19 cellular contexts compared by ENCODE assay signal in the genomic region with DNA sequence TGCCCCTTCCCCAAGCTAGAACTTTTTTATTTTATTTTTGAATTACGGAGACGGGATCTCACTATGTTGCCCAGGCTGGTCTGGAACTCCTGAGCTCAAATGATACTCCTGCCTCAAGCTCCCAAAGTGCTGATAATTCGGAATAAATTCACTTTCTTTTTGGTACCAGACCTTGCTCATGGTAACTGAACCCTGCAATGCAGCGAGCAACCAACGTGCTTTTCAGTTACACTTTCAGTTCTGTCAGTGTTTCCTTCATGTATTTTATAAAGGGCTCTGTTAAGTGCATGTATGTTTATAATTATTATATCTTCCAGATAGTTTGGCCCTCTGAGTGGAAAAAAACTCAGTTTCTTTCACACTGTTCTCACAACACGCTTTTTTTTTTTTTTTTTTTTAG. TPM values are rescaled to one million over a fixed set of nuclear protein-coding genes. Genes with fewer than 3 reads are reported as not detected.
DNase-seq lines count a peak whose midpoint lies in the region; ATAC-seq, FAIRE-seq and TF ChIP-seq lines count a peak whose summit lies in the region.
"Had no signal": no experiment of that assay in that cellular context is flagged by ENCODE, and none has a peak within 500 bp of the region (broad histone marks: within the 10 kb centered on the region; RNA-seq: fewer than 3 reads in every experiment).

No MANE protein-coding gene starts in this region.

- H3K9ac ChIP-seq in HepG2 (ENCODE audit: insufficient read depth, low read depth, low read length): peak overlapping the region; percentile 43; the same call in 1 of the 2 replicates
- H3K9ac ChIP-seq: KMS-11 had no signal

- H3K79me2 ChIP-seq in HepG2 (ENCODE audit: insufficient read depth, low read length): no peaks in the 10 kb centered on the region

- H3K4me1 ChIP-seq in HepG2 (ENCODE audit: insufficient read depth, low read length) (peaks cover 17% of the 10 kb centered on the region), right lobe of liver (no peaks in the 10 kb centered on the region), small intestine (ENCODE audit: control insufficient read depth in 2 of 2, insufficient read depth in 1 of 2, low read depth in 1 of 2, low read length in 1 of 2) (no peaks in the 10 kb centered on the region)
- H3K4me1 ChIP-seq: Peyer's patch had no signal

- H3K36me3 ChIP-seq in HepG2 (replicated peaks in 1 of 2; ENCODE audit: control insufficient read depth in 1 of 2, insufficient read depth in 2 of 2, low read length in 2 of 2): no peaks in the 10 kb centered on the region
- H3K36me3 ChIP-seq in right lobe of liver: no peaks in the 10 kb centered on the region
- no peaks in the 10 kb centered on the region for H3K36me3 ChIP-seq in small intestine (ENCODE audit: control insufficient read depth in 2 of 2, insufficient read depth in 2 of 2, low read length in 2 of 2)
- no peaks in the 10 kb centered on the region for H3K36me3 ChIP-seq in H7 (replicated peaks; ENCODE audit: control insufficient read depth, insufficient read depth, low read length)
- H3K36me3 ChIP-seq: Peyer's patch had no signal

- no peaks in the 10 kb centered on the region for H3K36me3 Mint-ChIP-seq in WTC11
- H3K36me3 Mint-ChIP-seq: T-cell had no signal

- peak overlapping the region; percentile 98 for H3K27ac Mint-ChIP-seq in WTC11
- H3K27ac Mint-ChIP-seq: T-cell had no signal

- peaks cover 27% of the 10 kb centered on the region for H3K27me3 Mint-ChIP-seq in WTC11 (ENCODE audit: low read depth)
- H3K27me3 Mint-ChIP-seq: T-cell had no signal

- in situ Hi-C loops in HepG2 (cut with HindIII; ENCODE audit: extremely low pct_ligation_motif_present, low pct_unique_long_range_greater_than_20kb): no loop called here

- H3K4me3 ChIP-seq in HepG2 (replicated peaks in 1 of 3; ENCODE audit: insufficient read depth in 1 of 3, low read depth in 2 of 3, low read length in 3 of 3) (peak overlapping the region in 2 of 3 experiments; percentile 30 to 48; a peak in 3 of 6 replicates), right lobe of liver (no peak overlapping the region), small intestine (ENCODE audit: low read depth in 1 of 2, low read length in 2 of 2) (no peak overlapping the region), H7 (ENCODE audit: insufficient read depth, low read depth, low read length) (no peak overlapping the region)
- H3K4me3 ChIP-seq: Peyer's patch had no signal

- TF ChIP-seq CTCF in HepG2 (CRISPR knock-in tag; IDR thresholded peaks at IDR 0.05) (no peak), right lobe of liver (IDR thresholded peaks at IDR 0.05) (no peak), WTC11 (IDR thresholded peaks at IDR 0.05) (no peak)

- no peaks in the 10 kb centered on the region for H4K20me1 ChIP-seq in HepG2 (ENCODE audit: insufficient read depth, low read length)

- H2AFZ ChIP-seq in HepG2 (ENCODE audit: low read length): no peak overlapping the region

- intact Hi-C loops in HepG2 (cut with micrococcal nuclease; ENCODE audit: unreplicated experiment) (no loop called here), right lobe of liver (cut with DNase I) (no loop called here)

- no peak for TF ChIP-seq RAD21 in HepG2 (CRISPR knock-in tag; IDR thresholded peaks at IDR 0.05)

- peaks cover 35% of the 10 kb centered on the region for H3K4me1 Mint-ChIP-seq in WTC11

- H3K9me3 ChIP-seq in HepG2 (ENCODE audit: low read length): no peaks in the 10 kb centered on the region
- no peaks in the 10 kb centered on the region for H3K9me3 ChIP-seq in right lobe of liver
- no peaks in the 10 kb centered on the region for H3K9me3 ChIP-seq in small intestine (ENCODE audit: control insufficient read depth, low read depth)
- H3K9me3 ChIP-seq: Peyer's patch had no signal

- POLR2A ChIA-PET in HepG2 (lab: Yijun Ruan, JAX) (interaction anchor here (1.3 kb wide), 1 partner anchor 32 kb away, joined by 3 read pairs; a partner anchor contains a TSS), WTC11 (lab: Charles Lee) (interaction anchor here (0.6 to 1.4 kb wide), 2 partner anchors 42 to 46 kb away, joined by 6 to 7 read pairs; no protein-coding TSS in a partner anchor)

- H3K4me3 Mint-ChIP-seq in WTC11: peak overlapping the region; percentile 56
- H3K4me3 Mint-ChIP-seq: T-cell had no signal

- peak overlapping the region; percentile 58 for H3K4me2 ChIP-seq in HepG2 (ENCODE audit: low read depth, low read length)
- H3K4me2 ChIP-seq: KMS-11 had no signal

- DNase-seq in HepG2 (ENCODE audit: low spot score) (no peak), right lobe of liver (no peak), WTC11 (ENCODE audit: low spot score) (no peak), small intestine (peak; percentile 23), H7 (no peak), islet precursor cell (no peak)
- DNase-seq: C1 segment of cervical spinal cord, DND-41, GDM1, NCI-H1092 treated with DMSO at 0.1 percent for 48 hours, NCI-H2081 treated with DMSO at 0.1 percent for 48 hours, NCI-H510A, Peyer's patch, T-cell had no signal

- BruUV-seq in HepG2 (replicated peaks; lab: Mats Ljungman, UMichigan): no TSS peak

- TF ChIP-seq POLR2A in HepG2 (IDR thresholded peaks at IDR 0.05; ENCODE audit: insufficient read depth in 1 of 2, low read depth in 2 of 2, low read length in 2 of 2) (no peak), right lobe of liver (IDR thresholded peaks at IDR 0.05) (no peak)

- FAIRE-seq in HepG2 (lab: Jason Lieb, UNC): no peak
- FAIRE-seq in small intestine (lab: Jason Lieb, UNC): no peak
- FAIRE-seq: GM12892 had no signal

- H3K27ac ChIP-seq in HepG2 (ENCODE audit: extremely low read length, insufficient read depth, low read length): no peak overlapping the region
- no peak overlapping the region for H3K27ac ChIP-seq in right lobe of liver
- H3K27ac ChIP-seq in small intestine (ENCODE audit: low read depth in 1 of 2, low read length in 1 of 2): no peak overlapping the region
- H3K27ac ChIP-seq: KMS-11, Peyer's patch had no signal

- 28% methylated on average over 6 of the region's 6 CpGs for WGBS in HepG2 (ENCODE audit: low lambda C conversion rate)
- 48% methylated on average over 6 of the region's 6 CpGs for WGBS in right lobe of liver (ENCODE audit: insufficient coverage, low coverage, low lambda C conversion rate, missing lambda C conversion rate)
- WGBS in small intestine, 3 donors: 49 to 64% (median 53%) methylated on average over 6 of the region's 6 CpGs

- CTCF ChIA-PET in HepG2 (lab: Yijun Ruan, JAX; ENCODE audit: low intra/inter-chr PET ratio, low total read pairs): no interaction called here
- CTCF ChIA-PET in WTC11 (lab: Charles Lee): interaction anchor here (1.0 to 3.0 kb wide), 11 partner anchors 16 to 165 kb away, joined by 3 to 19 read pairs (median 6); a partner anchor contains a TSS

- H3K27me3 ChIP-seq in HepG2 (ENCODE audit: control insufficient read depth in 1 of 2, insufficient read depth in 2 of 2, low read length in 2 of 2): peaks cover 0 to 10% of the 10 kb centered on the region in 2 experiments; a peak in 1 of 5 replicates
- H3K27me3 ChIP-seq in right lobe of liver: no peaks in the 10 kb centered on the region
- no peaks in the 10 kb centered on the region for H3K27me3 ChIP-seq in small intestine (ENCODE audit: control insufficient read depth in 2 of 2, insufficient read depth in 2 of 2, low read length in 2 of 2)
- H3K27me3 ChIP-seq in H7 (ENCODE audit: control insufficient read depth, insufficient read depth, low read length): no peaks in the 10 kb centered on the region
- H3K27me3 ChIP-seq: Peyer's patch had no signal

- H3K9me3 Mint-ChIP-seq in WTC11: no peaks in the 10 kb centered on the region
- H3K9me3 Mint-ChIP-seq: T-cell had no signal

- ATAC-seq in HepG2 (peak; percentile 50; the same call in 1 of the 3 replicates), right lobe of liver (no peak), WTC11 (no peak)
- ATAC-seq: Right ventricle myocardium inferior, T-cell had no signal

- TF ChIP-seq EP300 in HepG2 (IDR thresholded peaks at IDR 0.05; ENCODE audit: low read depth in 2 of 2, low read length in 2 of 2): no peak
- TF ChIP-seq EP300 in HepG2 (CRISPR knock-in tag; IDR thresholded peaks at IDR 0.05; ENCODE audit: borderline replicate concordance): no peak

RNA-seq across cellular contexts. Expression of a gene that starts 13.9 kb away (rescaled TPM):
- total RNA-seq in HepG2 (2016; rRNA removed; fragmentation: Illumina TruSeq; extraction: Trizol): not detected in 2 replicates
- not detected in 2 replicates for total RNA-seq in HepG2 (2016; cell fraction: cytosol; rRNA removed; fragmentation: Illumina TruSeq; extraction: Trizol; ENCODE audit: low read depth)
- total RNA-seq in HepG2 (2016; cell fraction: insoluble cytoplasmic fraction; rRNA removed; fragmentation: Illumina TruSeq; extraction: Trizol): 0.02 TPM in 1 of 2 replicates, not detected in the other
- total RNA-seq in HepG2 (2016; cell fraction: membrane; rRNA removed; fragmentation: Illumina TruSeq; extraction: Trizol): 0.06 TPM in 1 of 2 replicates, not detected in the other
- total RNA-seq in HepG2 (2016; cell fraction: nucleus; rRNA removed; fragmentation: Illumina TruSeq; extraction: Trizol): not detected in 2 replicates
- polyA plus RNA-seq in HepG2 (2011; rRNA removed): 0.03 TPM in 2 replicates
- polyA plus RNA-seq in HepG2 (2011; cell fraction: cytosol; rRNA removed): 0.01 and 0.03 TPM in 2 replicates
- 0.09 and 0.10 TPM in 2 replicates for polyA plus RNA-seq in HepG2 (2011; cell fraction: nucleus; rRNA removed)
- 0.07 and 0.08 TPM in 2 replicates for polyA plus RNA-seq in HepG2 (2012)
- polyA plus RNA-seq in HepG2 (2016; cell fraction: cytosol; fragmentation: Illumina TruSeq; extraction: Trizol; ENCODE audit: low read depth): not detected in 2 replicates
- polyA plus RNA-seq in HepG2 (2016; cell fraction: insoluble cytoplasmic fraction; fragmentation: Illumina TruSeq; extraction: Trizol; ENCODE audit: low read depth): not detected in 2 replicates
- polyA plus RNA-seq in HepG2 (2016; cell fraction: membrane; fragmentation: Illumina TruSeq; extraction: Trizol; ENCODE audit: low read depth): not detected in 2 replicates
- polyA plus RNA-seq in HepG2 (2016; cell fraction: nucleus; fragmentation: Illumina TruSeq; extraction: Trizol; ENCODE audit: insufficient read depth, low read depth): 0.15 TPM in 1 of 2 replicates, not detected in the other
- 0.24 TPM in 1 of 2 replicates, not detected in the other for polyA minus RNA-seq in HepG2 (2011; rRNA and poly(A)+ RNA removed; ENCODE audit: low replicate concordance)
- polyA minus RNA-seq in HepG2 (2011; cell fraction: cytosol; rRNA and poly(A)+ RNA removed): not detected in 2 replicates
- polyA minus RNA-seq in HepG2 (2011; cell fraction: nucleus; rRNA and poly(A)+ RNA removed): not detected in 2 replicates
- under 1 TPM in 5 of 6 experiments, not detected in 1; 0.06 to 0.24 (median 0.16) TPM for total RNA-seq in right lobe of liver
- 1.3 to 2.1 TPM (median 1.5 TPM) in 3 replicates for total RNA-seq in WTC11 (2021)
- polyA plus RNA-seq in small intestine: under 1 TPM in 1 of 3 donors, not detected in 2; 0.03 TPM
- total RNA-seq in H7 (2014; rRNA removed; shearing (Covaris generic)): 0.38 and 0.41 TPM in 2 replicates
- total RNA-seq: A172, M059J, Peyer's patch had no signal

RNA-seq across cellular contexts. Expression of a gene that starts 31.5 kb away (rescaled TPM):
- total RNA-seq in HepG2 (2016; rRNA removed; fragmentation: Illumina TruSeq; extraction: Trizol): 56.7 and 62.2 TPM in 2 replicates
- 10.5 and 11.5 TPM in 2 replicates for total RNA-seq in HepG2 (2016; cell fraction: cytosol; rRNA removed; fragmentation: Illumina TruSeq; extraction: Trizol; ENCODE audit: low read depth)
- total RNA-seq in HepG2 (2016; cell fraction: insoluble cytoplasmic fraction; rRNA removed; fragmentation: Illumina TruSeq; extraction: Trizol): 55.3 and 56.3 TPM in 2 replicates
- total RNA-seq in HepG2 (2016; cell fraction: membrane; rRNA removed; fragmentation: Illumina TruSeq; extraction: Trizol): 41.7 and 48.7 TPM in 2 replicates
- 31.5 and 37.8 TPM in 2 replicates for total RNA-seq in HepG2 (2016; cell fraction: nucleus; rRNA removed; fragmentation: Illumina TruSeq; extraction: Trizol)
- polyA plus RNA-seq in HepG2 (2011; rRNA removed): 31.2 and 39.1 TPM in 2 replicates
- polyA plus RNA-seq in HepG2 (2011; cell fraction: cytosol; rRNA removed): 20.6 and 21.6 TPM in 2 replicates
- 39.4 and 47.2 TPM in 2 replicates for polyA plus RNA-seq in HepG2 (2011; cell fraction: nucleus; rRNA removed)
- 43.1 and 58.6 TPM in 2 replicates for polyA plus RNA-seq in HepG2 (2012)
- polyA plus RNA-seq in HepG2 (2016; cell fraction: cytosol; fragmentation: Illumina TruSeq; extraction: Trizol; ENCODE audit: low read depth): 15.1 and 16.9 TPM in 2 replicates
- 81.4 and 109 TPM in 2 replicates for polyA plus RNA-seq in HepG2 (2016; cell fraction: insoluble cytoplasmic fraction; fragmentation: Illumina TruSeq; extraction: Trizol; ENCODE audit: low read depth)
- polyA plus RNA-seq in HepG2 (2016; cell fraction: membrane; fragmentation: Illumina TruSeq; extraction: Trizol; ENCODE audit: low read depth): 45.4 and 52.4 TPM in 2 replicates
- 74.4 and 77.5 TPM in 2 replicates for polyA plus RNA-seq in HepG2 (2016; cell fraction: nucleus; fragmentation: Illumina TruSeq; extraction: Trizol; ENCODE audit: insufficient read depth, low read depth)
- polyA minus RNA-seq in HepG2 (2011; rRNA and poly(A)+ RNA removed; ENCODE audit: low replicate concordance): 12.3 and 39.1 TPM in 2 replicates
- 14.7 and 18.7 TPM in 2 replicates for polyA minus RNA-seq in HepG2 (2011; cell fraction: cytosol; rRNA and poly(A)+ RNA removed)
- polyA minus RNA-seq in HepG2 (2011; cell fraction: nucleus; rRNA and poly(A)+ RNA removed): 18.9 and 22.9 TPM in 2 replicates
- 10 to 100 TPM; 15.7 to 23.2 (median 18.4) TPM for total RNA-seq in right lobe of liver
- 68.9 to 79.2 TPM (median 78.9 TPM) in 3 replicates for total RNA-seq in WTC11 (2021)
- polyA plus RNA-seq in small intestine: 10 to 100 TPM; 26.5 to 49.9 (median 37.0) TPM
- 32.1 and 36.0 TPM in 2 replicates for total RNA-seq in H7 (2014; rRNA removed; shearing (Covaris generic))

RNA-seq across cellular contexts. Expression of a gene that starts 44.6 kb away (rescaled TPM):
- 3.3 and 6.8 TPM in 2 replicates for total RNA-seq in HepG2 (2016; rRNA removed; fragmentation: Illumina TruSeq; extraction: Trizol)
- 4.8 and 5.6 TPM in 2 replicates for total RNA-seq in HepG2 (2016; cell fraction: cytosol; rRNA removed; fragmentation: Illumina TruSeq; extraction: Trizol; ENCODE audit: low read depth)
- 3.5 and 7.2 TPM in 2 replicates for total RNA-seq in HepG2 (2016; cell fraction: insoluble cytoplasmic fraction; rRNA removed; fragmentation: Illumina TruSeq; extraction: Trizol)
- 8.2 and 9.8 TPM in 2 replicates for total RNA-seq in HepG2 (2016; cell fraction: membrane; rRNA removed; fragmentation: Illumina TruSeq; extraction: Trizol)
- 5.1 and 5.7 TPM in 2 replicates for total RNA-seq in HepG2 (2016; cell fraction: nucleus; rRNA removed; fragmentation: Illumina TruSeq; extraction: Trizol)
- 12.3 and 16.6 TPM in 2 replicates for polyA plus RNA-seq in HepG2 (2011; rRNA removed)
- 4.3 and 9.4 TPM in 2 replicates for polyA plus RNA-seq in HepG2 (2011; cell fraction: cytosol; rRNA removed)
- 78.3 and 112 TPM in 2 replicates for polyA plus RNA-seq in HepG2 (2011; cell fraction: nucleus; rRNA removed)
- polyA plus RNA-seq in HepG2 (2012): 16.2 and 21.4 TPM in 2 replicates
- polyA plus RNA-seq in HepG2 (2016; cell fraction: cytosol; fragmentation: Illumina TruSeq; extraction: Trizol; ENCODE audit: low read depth): 15.8 and 19.4 TPM in 2 replicates
- 11.4 and 12.9 TPM in 2 replicates for polyA plus RNA-seq in HepG2 (2016; cell fraction: insoluble cytoplasmic fraction; fragmentation: Illumina TruSeq; extraction: Trizol; ENCODE audit: low read depth)
- polyA plus RNA-seq in HepG2 (2016; cell fraction: membrane; fragmentation: Illumina TruSeq; extraction: Trizol; ENCODE audit: low read depth): 21.1 and 23.4 TPM in 2 replicates
- 30.5 and 32.7 TPM in 2 replicates for polyA plus RNA-seq in HepG2 (2016; cell fraction: nucleus; fragmentation: Illumina TruSeq; extraction: Trizol; ENCODE audit: insufficient read depth, low read depth)
- 9.9 and 17.0 TPM in 2 replicates for polyA minus RNA-seq in HepG2 (2011; rRNA and poly(A)+ RNA removed; ENCODE audit: low replicate concordance)
- polyA minus RNA-seq in HepG2 (2011; cell fraction: cytosol; rRNA and poly(A)+ RNA removed): 8.7 and 11.7 TPM in 2 replicates
- 23.5 and 25.2 TPM in 2 replicates for polyA minus RNA-seq in HepG2 (2011; cell fraction: nucleus; rRNA and poly(A)+ RNA removed)
- 10 to 100 TPM in 4 of 6 experiments, 1 to 10 TPM in 2; 6.4 to 29.5 (median 17.2) TPM for total RNA-seq in right lobe of liver
- total RNA-seq in WTC11 (2021): 56.8 to 59.5 TPM (median 59.0 TPM) in 3 replicates
- polyA plus RNA-seq in small intestine: 10 to 100 TPM; 21.7 to 27.8 (median 25.3) TPM
- total RNA-seq in H7 (2014; rRNA removed; shearing (Covaris generic)): 21.4 and 26.8 TPM in 2 replicates

RNA-seq across cellular contexts. Expression of a gene that starts 54.5 kb away (rescaled TPM):
- total RNA-seq in HepG2 (2016; rRNA removed; fragmentation: Illumina TruSeq; extraction: Trizol) (11.9 and 14.8 TPM in 2 replicates), right lobe of liver (10 to 100 TPM; 42.5 to 67.3 (median 49.5) TPM), WTC11 (2021) (79.4 to 88.8 TPM (median 80.7 TPM) in 3 replicates)
- total RNA-seq in HepG2 (2016; cell fraction: cytosol; rRNA removed; fragmentation: Illumina TruSeq; extraction: Trizol; ENCODE audit: low read depth): 6.7 and 12.0 TPM in 2 replicates
- 13.0 and 13.6 TPM in 2 replicates for total RNA-seq in HepG2 (2016; cell fraction: insoluble cytoplasmic fraction; rRNA removed; fragmentation: Illumina TruSeq; extraction: Trizol)
- total RNA-seq in HepG2 (2016; cell fraction: membrane; rRNA removed; fragmentation: Illumina TruSeq; extraction: Trizol): 14.0 and 16.7 TPM in 2 replicates
- total RNA-seq in HepG2 (2016; cell fraction: nucleus; rRNA removed; fragmentation: Illumina TruSeq; extraction: Trizol): 17.0 and 22.2 TPM in 2 replicates
- polyA plus RNA-seq in HepG2 (2011; rRNA removed) (11.6 and 12.6 TPM in 2 replicates), small intestine (10 to 100 TPM; 21.1 to 25.6 (median 25.5) TPM)
- 4.9 and 6.2 TPM in 2 replicates for polyA plus RNA-seq in HepG2 (2011; cell fraction: cytosol; rRNA removed)
- 87.1 and 98.5 TPM in 2 replicates for polyA plus RNA-seq in HepG2 (2011; cell fraction: nucleus; rRNA removed)
- polyA plus RNA-seq in HepG2 (2012): 31.8 and 31.9 TPM in 2 replicates
- 3.9 and 4.3 TPM in 2 replicates for polyA plus RNA-seq in HepG2 (2016; cell fraction: cytosol; fragmentation: Illumina TruSeq; extraction: Trizol; ENCODE audit: low read depth)
- 22.5 and 31.3 TPM in 2 replicates for polyA plus RNA-seq in HepG2 (2016; cell fraction: insoluble cytoplasmic fraction; fragmentation: Illumina TruSeq; extraction: Trizol; ENCODE audit: low read depth)
- polyA plus RNA-seq in HepG2 (2016; cell fraction: membrane; fragmentation: Illumina TruSeq; extraction: Trizol; ENCODE audit: low read depth): 11.4 and 11.5 TPM in 2 replicates
- polyA plus RNA-seq in HepG2 (2016; cell fraction: nucleus; fragmentation: Illumina TruSeq; extraction: Trizol; ENCODE audit: insufficient read depth, low read depth): 54.4 and 55.4 TPM in 2 replicates
- polyA minus RNA-seq in HepG2 (2011; rRNA and poly(A)+ RNA removed; ENCODE audit: low replicate concordance): 12.5 and 23.7 TPM in 2 replicates
- polyA minus RNA-seq in HepG2 (2011; cell fraction: cytosol; rRNA and poly(A)+ RNA removed): 16.2 and 19.1 TPM in 2 replicates
- 26.4 and 28.5 TPM in 2 replicates for polyA minus RNA-seq in HepG2 (2011; cell fraction: nucleus; rRNA and poly(A)+ RNA removed)
- total RNA-seq in H7 (2014; rRNA removed; shearing (Covaris generic)): 35.6 and 42.8 TPM in 2 replicates

Comparison
In these comparisons a context has a peak if more than half of its experiments do, and no peak if none do; other contexts are left out.
1. H3K4me3 ChIP-seq: peak in HepG2 (2 of 3); none in right lobe of liver (0 of 3), small intestine (0 of 2) and H7 (single experiment).